10 cellular contexts compared by ENCODE assay signal in the genomic region with DNA sequence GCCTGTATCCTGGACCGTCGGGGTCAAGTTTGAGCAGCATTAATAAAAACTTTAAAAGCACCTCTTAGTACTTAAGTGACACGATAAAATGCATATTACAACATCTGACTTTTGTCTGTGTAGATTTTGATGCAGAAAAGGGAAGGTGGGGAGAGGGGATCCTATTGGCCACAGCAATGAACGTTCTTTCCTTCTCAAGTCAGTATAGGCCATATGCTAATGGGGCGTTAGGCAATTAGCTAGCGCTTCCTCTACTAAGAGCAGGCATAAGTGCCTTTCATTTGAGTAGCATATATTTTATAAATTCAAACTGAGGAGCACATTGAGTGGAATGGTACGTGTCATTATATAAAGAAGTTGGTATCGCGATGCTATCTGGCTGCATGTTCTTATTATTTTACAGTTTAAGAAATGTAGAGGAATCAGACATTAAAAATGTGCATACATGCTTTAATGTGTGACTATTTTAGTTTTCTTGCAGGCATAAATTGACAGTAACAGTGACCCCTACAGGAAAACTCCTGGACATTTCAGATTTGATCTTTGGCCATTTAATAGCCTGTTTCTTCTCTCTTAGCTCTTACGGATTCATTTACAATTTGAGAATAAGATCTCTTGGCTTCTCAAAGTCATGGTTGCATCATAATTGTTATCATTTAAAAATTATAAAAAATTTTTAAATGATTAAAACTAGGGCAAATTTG. TPM values are rescaled to one million over a fixed set of nuclear protein-coding genes. Genes with fewer than 3 reads are reported as not detected.
DNase-seq lines count a peak whose midpoint lies in the region; ATAC-seq and TF ChIP-seq lines count a peak whose summit lies in the region.
"Had no signal": no experiment of that assay in that cellular context is flagged by ENCODE, and none has a peak within 500 bp of the region (broad histone marks: within the 10 kb centered on the region; RNA-seq: fewer than 3 reads in every experiment).

No MANE protein-coding gene starts in this region.

- H3K4me3 ChIP-seq in Peyer's patch (peak overlapping the region in 3 of 4 donors; percentile 32 to 64 (median 59)), gastroesophageal sphincter (peak overlapping the region; percentile 47 to 58), retinal pigment epithelial cell (ENCODE audit: low read length) (peak overlapping the region; percentile 56)

- 36 to 63% methylated on average over 7 to 10 of the region's 10 CpGs for WGBS in gastroesophageal sphincter (ENCODE audit: low coverage in 1 of 2), 2 donors

- H3K27ac Mint-ChIP-seq in activated naive CD4-positive, alpha-beta T cell treated with anti-CD3 and anti-CD28 coated beads, Interleukin-2, amount 50 U/mL, for 72 hours, result no peak overlapping the region
- H3K27ac Mint-ChIP-seq: CD4-positive, CD25-positive, alpha-beta regulatory T cell; T-helper 1 cell treated with Interleukin-12 subunit alpha and Interleukin-12 subunit beta and Interleukin-4 antibody, amounts not matched to agents 30 μg/mL and 1 μg/mL, for 36 hours had no signal

- no peak for ATAC-seq in gastroesophageal sphincter
- ATAC-seq in HG03139 (IDR thresholded peaks at IDR 0.05; ENCODE audit: unreplicated experiment), result no peak
- ATAC-seq in activated naive CD4-positive, alpha-beta T cell treated with anti-CD3 and anti-CD28 coated beads, Interleukin-2, amount 50 U/mL, for 72 hours, result no peak

- peaks cover 0 to 9% (median 0%) of the 10 kb centered on the region in 4 donors for H3K4me1 ChIP-seq in Peyer's patch
- peaks cover 0 to 32% (median 0%) of the 10 kb centered on the region in 3 donors for H3K4me1 ChIP-seq in gastroesophageal sphincter

- TF ChIP-seq POLR2A in Peyer's patch (IDR thresholded peaks at IDR 0.05) (no peak), gastroesophageal sphincter (IDR thresholded peaks at IDR 0.05) (no peak)

- H3K36me3 ChIP-seq in Peyer's patch, result no peaks in the 10 kb centered on the region
- no peaks in the 10 kb centered on the region for H3K36me3 ChIP-seq in gastroesophageal sphincter

- peaks cover 6% of the 10 kb centered on the region in 2 donors for H3K36me3 Mint-ChIP-seq in activated naive CD4-positive, alpha-beta T cell treated with anti-CD3 and anti-CD28 coated beads, Interleukin-2, amount 50 U/mL, for 72 hours
- H3K36me3 Mint-ChIP-seq: CD4-positive, CD25-positive, alpha-beta regulatory T cell had no signal

- peak; percentile 10 for DNase-seq in NCI-H2171 treated with DMSO at 0.1 percent for 48 hours (lab: John Stamatoyannopoulos, UW)
- DNase-seq in NCI-H2171 (lab: John Stamatoyannopoulos, UW), result no peak
- no peak for DNase-seq in Peyer's patch
- DNase-seq in retinal pigment epithelial cell (ENCODE audit: low read depth), result no peak
- DNase-seq in activated naive CD4-positive, alpha-beta T cell treated with anti-CD3 and anti-CD28 coated beads, Interleukin-2, amount 50 U/mL, for 72 hours (ENCODE audit: low spot score in 2 of 2), result no peak
- no peak for DNase-seq in GM20000 (ENCODE audit: low spot score)
- DNase-seq: CD4-positive, CD25-positive, alpha-beta regulatory T cell had no signal

- H3K9me3 ChIP-seq in Peyer's patch (no peaks in the 10 kb centered on the region), gastroesophageal sphincter (no peaks in the 10 kb centered on the region)

- TF ChIP-seq EP300 in gastroesophageal sphincter (IDR thresholded peaks at IDR 0.05), result no peak

- no peaks in the 10 kb centered on the region for H3K27me3 ChIP-seq in Peyer's patch
- H3K27me3 ChIP-seq in gastroesophageal sphincter, result peaks cover 29% of the 10 kb centered on the region

- TF ChIP-seq CTCF in Peyer's patch (IDR thresholded peaks at IDR 0.05) (peak in 4 of 6 experiments; percentile 6 to 38 (median 36)), gastroesophageal sphincter (IDR thresholded peaks at IDR 0.05) (peak in 3 of 4 experiments; percentile 23 to 47 (median 44)), retinal pigment epithelial cell (conservative IDR thresholded peaks at IDR 0.05; ENCODE audit: low read depth, low read length) (peak; percentile 55), GM20000 (IDR thresholded peaks at IDR 0.05; ENCODE audit: extremely low read depth, missing control alignments) (no peak)

- H3K9me3 Mint-ChIP-seq in activated naive CD4-positive, alpha-beta T cell treated with anti-CD3 and anti-CD28 coated beads, Interleukin-2, amount 50 U/mL, for 72 hours, result no peaks in the 10 kb centered on the region
- H3K9me3 Mint-ChIP-seq: T-helper 1 cell treated with Interleukin-12 subunit alpha and Interleukin-12 subunit beta and Interleukin-4 antibody, amounts not matched to agents 30 μg/mL and 1 μg/mL, for 36 hours had no signal

- H3K27ac ChIP-seq in Peyer's patch (peak overlapping the region in 2 of 4 donors; percentile 46 to 55), gastroesophageal sphincter (peak overlapping the region in 3 of 4 donors; percentile 58 to 69 (median 64))

RNA-seq across cellular contexts. Expression of a gene that starts 1.1 kb away (rescaled TPM):
- total RNA-seq in Peyer's patch (10 to 100 TPM in 2 of 4 donors, 1 to 10 TPM in 2; 3.9 to 12.4 (median 8.9) TPM), gastroesophageal sphincter (1 to 10 TPM; 3.9 to 6.4 (median 5.1) TPM)
- under 1 TPM; 0.25 to 0.59 TPM for total RNA-seq in activated naive CD4-positive, alpha-beta T cell treated with anti-CD3 and anti-CD28 coated beads, Interleukin-2, amount 50 U/mL, for 72 hours
- total RNA-seq: CD4-positive, CD25-positive, alpha-beta regulatory T cell had no signal
